Comparison of ENCODE assay signal across 1 cellular context in the genomic region with DNA sequence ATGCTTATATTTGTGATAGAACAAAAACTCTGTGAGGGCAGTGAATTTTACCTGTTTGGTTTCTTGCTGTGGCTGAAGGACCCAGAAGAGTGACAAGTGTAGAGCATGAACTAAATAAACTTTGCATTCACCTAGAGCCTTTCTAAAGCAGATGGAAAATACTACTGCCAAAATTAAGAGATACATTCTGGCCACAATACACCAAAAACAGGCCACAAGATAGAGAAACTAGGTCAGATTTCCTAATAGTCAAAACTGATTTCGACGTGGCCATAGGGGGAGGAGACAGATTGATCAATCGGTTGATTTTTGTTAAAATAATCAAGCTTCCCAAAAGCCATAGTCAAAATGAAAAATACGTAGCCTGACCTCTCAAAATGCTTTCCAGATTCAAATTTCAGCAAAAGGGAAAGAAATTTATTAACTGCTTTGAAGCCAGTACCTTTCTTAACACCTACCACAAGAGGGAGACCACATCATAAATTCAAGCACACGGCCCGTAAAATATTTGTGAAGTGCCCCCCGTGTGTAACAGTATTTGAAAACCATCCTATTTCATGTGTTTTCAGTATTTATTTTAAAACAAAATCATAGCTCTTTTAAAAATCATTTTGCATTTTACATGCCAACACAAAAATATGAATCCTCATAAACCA.
TF ChIP-seq lines count a peak whose summit lies in the region.

No MANE protein-coding gene starts in this region.

TF ChIP-seq in HepG2, 621 proteins besides CTCF, POLR2A, EP300 and RAD21 (continued from another document):
- TF ChIP-seq, protein P1, sequence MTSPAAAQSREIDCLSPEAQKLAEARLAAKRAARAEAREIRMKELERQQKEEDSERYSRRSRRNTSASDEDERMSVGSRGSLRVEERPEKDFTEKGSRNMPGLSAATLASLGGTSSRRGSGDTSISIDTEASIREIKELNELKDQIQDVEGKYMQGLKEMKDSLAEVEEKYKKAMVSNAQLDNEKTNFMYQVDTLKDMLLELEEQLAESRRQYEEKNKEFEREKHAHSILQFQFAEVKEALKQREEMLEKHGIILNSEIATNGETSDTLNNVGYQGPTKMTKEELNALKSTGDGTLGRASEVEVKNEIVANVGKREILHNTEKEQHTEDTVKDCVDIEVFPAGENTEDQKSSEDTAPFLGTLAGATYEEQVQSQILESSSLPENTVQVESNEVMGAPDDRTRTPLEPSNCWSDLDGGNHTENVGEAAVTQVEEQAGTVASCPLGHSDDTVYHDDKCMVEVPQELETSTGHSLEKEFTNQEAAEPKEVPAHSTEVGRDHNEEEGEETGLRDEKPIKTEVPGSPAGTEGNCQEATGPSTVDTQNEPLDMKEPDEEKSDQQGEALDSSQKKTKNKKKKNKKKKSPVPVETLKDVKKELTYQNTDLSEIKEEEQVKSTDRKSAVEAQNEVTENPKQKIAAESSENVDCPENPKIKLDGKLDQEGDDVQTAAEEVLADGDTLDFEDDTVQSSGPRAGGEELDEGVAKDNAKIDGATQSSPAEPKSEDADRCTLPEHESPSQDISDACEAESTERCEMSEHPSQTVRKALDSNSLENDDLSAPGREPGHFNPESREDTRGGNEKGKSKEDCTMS (CRISPR knock-in tag; conservative IDR thresholded peaks at IDR 0.05) = no peak
- TF ChIP-seq ZNF234 (CRISPR knock-in tag; conservative IDR thresholded peaks at IDR 0.05) = no peak
- no peak for TF ChIP-seq PCBP1 (IDR thresholded peaks at IDR 0.05; ENCODE audit: borderline replicate concordance, low read depth, low read length)
- TF ChIP-seq HNRNPUL1 (IDR thresholded peaks at IDR 0.05; ENCODE audit: low read depth, low read length) = no peak
- TF ChIP-seq, protein P2, sequence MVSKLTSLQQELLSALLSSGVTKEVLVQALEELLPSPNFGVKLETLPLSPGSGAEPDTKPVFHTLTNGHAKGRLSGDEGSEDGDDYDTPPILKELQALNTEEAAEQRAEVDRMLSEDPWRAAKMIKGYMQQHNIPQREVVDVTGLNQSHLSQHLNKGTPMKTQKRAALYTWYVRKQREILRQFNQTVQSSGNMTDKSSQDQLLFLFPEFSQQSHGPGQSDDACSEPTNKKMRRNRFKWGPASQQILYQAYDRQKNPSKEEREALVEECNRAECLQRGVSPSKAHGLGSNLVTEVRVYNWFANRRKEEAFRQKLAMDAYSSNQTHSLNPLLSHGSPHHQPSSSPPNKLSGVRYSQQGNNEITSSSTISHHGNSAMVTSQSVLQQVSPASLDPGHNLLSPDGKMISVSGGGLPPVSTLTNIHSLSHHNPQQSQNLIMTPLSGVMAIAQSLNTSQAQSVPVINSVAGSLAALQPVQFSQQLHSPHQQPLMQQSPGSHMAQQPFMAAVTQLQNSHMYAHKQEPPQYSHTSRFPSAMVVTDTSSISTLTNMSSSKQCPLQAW (CRISPR knock-in tag; IDR thresholded peaks at IDR 0.05) = no peak
- TF ChIP-seq ZC3H13 (CRISPR knock-in tag; IDR thresholded peaks at IDR 0.05) = no peak
- no peak for TF ChIP-seq SP2 (CRISPR knock-in tag; IDR thresholded peaks at IDR 0.05)
- TF ChIP-seq RBFOX2 (IDR thresholded peaks at IDR 0.05; ENCODE audit: low read depth, low read length) = no peak
- TF ChIP-seq, protein P3, sequence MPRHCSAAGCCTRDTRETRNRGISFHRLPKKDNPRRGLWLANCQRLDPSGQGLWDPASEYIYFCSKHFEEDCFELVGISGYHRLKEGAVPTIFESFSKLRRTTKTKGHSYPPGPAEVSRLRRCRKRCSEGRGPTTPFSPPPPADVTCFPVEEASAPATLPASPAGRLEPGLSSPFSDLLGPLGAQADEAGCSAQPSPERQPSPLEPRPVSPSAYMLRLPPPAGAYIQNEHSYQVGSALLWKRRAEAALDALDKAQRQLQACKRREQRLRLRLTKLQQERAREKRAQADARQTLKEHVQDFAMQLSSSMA (CRISPR knock-in tag; IDR thresholded peaks at IDR 0.05) = no peak
- no peak for TF ChIP-seq ZNF567 (CRISPR knock-in tag; IDR thresholded peaks at IDR 0.05; ENCODE audit: borderline replicate concordance)
- no peak for TF ChIP-seq CENPX (CRISPR knock-in tag; IDR thresholded peaks at IDR 0.05)
- TF ChIP-seq ZNF709 (CRISPR knock-in tag; IDR thresholded peaks at IDR 0.05) = no peak
- no peak for TF ChIP-seq TAF1 (CRISPR knock-in tag; IDR thresholded peaks at IDR 0.05)
- TF ChIP-seq, protein P4, sequence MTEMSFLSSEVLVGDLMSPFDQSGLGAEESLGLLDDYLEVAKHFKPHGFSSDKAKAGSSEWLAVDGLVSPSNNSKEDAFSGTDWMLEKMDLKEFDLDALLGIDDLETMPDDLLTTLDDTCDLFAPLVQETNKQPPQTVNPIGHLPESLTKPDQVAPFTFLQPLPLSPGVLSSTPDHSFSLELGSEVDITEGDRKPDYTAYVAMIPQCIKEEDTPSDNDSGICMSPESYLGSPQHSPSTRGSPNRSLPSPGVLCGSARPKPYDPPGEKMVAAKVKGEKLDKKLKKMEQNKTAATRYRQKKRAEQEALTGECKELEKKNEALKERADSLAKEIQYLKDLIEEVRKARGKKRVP (CRISPR knock-in tag; IDR thresholded peaks at IDR 0.05) = no peak
- peak; percentile 59 for TF ChIP-seq STAG1 (CRISPR knock-in tag; IDR thresholded peaks at IDR 0.05)
- no peak for TF ChIP-seq ZNF331 (CRISPR knock-in tag; IDR thresholded peaks at IDR 0.05)
- TF ChIP-seq, protein P5, sequence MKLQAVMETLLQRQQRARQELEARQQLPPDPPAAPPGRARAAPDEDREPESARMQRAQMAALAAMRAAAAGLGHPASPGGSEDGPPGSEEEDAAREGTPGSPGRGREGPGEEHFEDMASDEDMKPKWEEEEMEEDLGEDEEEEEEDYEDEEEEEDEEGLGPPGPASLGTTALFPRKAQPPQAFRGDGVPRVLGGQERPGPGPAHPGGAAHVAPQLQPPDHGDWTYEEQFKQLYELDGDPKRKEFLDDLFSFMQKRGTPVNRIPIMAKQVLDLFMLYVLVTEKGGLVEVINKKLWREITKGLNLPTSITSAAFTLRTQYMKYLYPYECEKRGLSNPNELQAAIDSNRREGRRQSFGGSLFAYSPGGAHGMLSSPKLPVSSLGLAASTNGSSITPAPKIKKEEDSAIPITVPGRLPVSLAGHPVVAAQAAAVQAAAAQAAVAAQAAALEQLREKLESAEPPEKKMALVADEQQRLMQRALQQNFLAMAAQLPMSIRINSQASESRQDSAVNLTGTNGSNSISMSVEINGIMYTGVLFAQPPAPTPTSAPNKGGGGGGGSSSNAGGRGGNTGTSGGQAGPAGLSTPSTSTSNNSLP (IDR thresholded peaks at IDR 0.05; ENCODE audit: low read depth, low read length) = 0 out of 2 replicates have a peak, but pooled peaks have one; percentile 16
TF ChIP-seq in HepG2: peak in this region for 3.
